Comparison of ENCODE assay signal across 11 cellular contexts in the genomic region with DNA sequence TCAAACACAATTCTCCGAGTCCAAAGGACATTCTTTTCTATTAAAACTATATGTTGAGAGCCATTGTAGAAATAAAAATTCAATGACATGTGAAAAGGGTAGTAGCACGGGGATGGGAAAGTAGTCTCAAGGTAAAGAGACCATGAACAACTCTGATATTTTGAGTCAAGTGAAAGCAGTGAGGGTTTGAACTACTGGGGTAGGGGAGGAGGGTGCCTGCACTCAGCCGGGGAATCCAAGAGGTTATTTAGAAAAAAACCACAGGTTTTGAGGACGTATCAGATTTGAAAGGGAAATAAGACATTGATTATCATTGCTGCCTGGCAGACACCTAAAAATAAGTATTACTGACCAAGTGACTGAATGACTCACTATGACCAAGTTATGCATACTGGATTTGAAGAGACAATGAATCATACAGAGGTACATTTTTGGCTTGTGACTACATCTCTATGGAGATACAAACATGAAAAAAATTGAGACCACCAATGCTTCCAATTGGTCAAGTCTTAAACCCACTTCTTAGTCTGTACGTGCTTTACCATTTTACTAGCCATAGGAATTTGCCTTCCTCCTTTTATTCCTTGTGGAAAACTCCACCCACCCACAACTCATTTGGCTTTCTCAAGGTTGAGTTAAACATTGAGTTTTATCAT. TPM values are rescaled to one million over a fixed set of nuclear protein-coding genes. Genes with fewer than 3 reads are reported as not detected.
DNase-seq lines count a peak whose midpoint lies in the region; ATAC-seq, FAIRE-seq and TF ChIP-seq lines count a peak whose summit lies in the region.
"Had no signal": no experiment of that assay in that cellular context is flagged by ENCODE, and none has a peak within 500 bp of the region (broad histone marks: within the 10 kb centered on the region; RNA-seq: fewer than 3 reads in every experiment).

No MANE protein-coding gene starts in this region.

- H3K23ac ChIP-seq in IMR-90 (ENCODE audit: low read depth, low read length): no peak overlapping the region

- peak; percentile 72 for ATAC-seq in IMR-90 (ENCODE audit: low read depth)
- ATAC-seq: activated naive CD8-positive, alpha-beta T cell treated with anti-CD3 and anti-CD28 coated beads, Interleukin-2, amount 50 U/mL, for 24 hours had no signal

- TF ChIP-seq POLR2A in H54 (IDR thresholded peaks at IDR 0.05; ENCODE audit: low read depth, low read length) (no peak), IMR-90 (IDR thresholded peaks at IDR 0.05; ENCODE audit: low read depth, low read length) (no peak)

- H2BK15ac ChIP-seq in IMR-90 (ENCODE audit: low read depth, low read length): no peak overlapping the region

- CTCF ChIA-PET in IMR-90 (lab: Yijun Ruan, JAX): interaction anchor here (1.5 kb wide), 1 partner anchor 74 kb away, joined by 7 read pairs; no protein-coding TSS in a partner anchor

- TF ChIP-seq RAD21 in IMR-90 (IDR thresholded peaks at IDR 0.05; ENCODE audit: low read length): no peak

- H2AFZ ChIP-seq in IMR-90 (replicated peaks; ENCODE audit: low read length, poor library complexity): no peak overlapping the region

- TF ChIP-seq CTCF in IMR-90 (conservative IDR thresholded peaks at IDR 0.05; ENCODE audit: low read depth, low read length) (no peak), fibroblast of villous mesenchyme (IDR thresholded peaks at IDR 0.05; ENCODE audit: insufficient read depth, low read depth, low read length) (no peak)

- H3K14ac ChIP-seq in IMR-90 (replicated peaks; ENCODE audit: low read depth, low read length): no peak overlapping the region

- H3K4me2 ChIP-seq in IMR-90 (ENCODE audit: low read depth, low read length): no peak overlapping the region; the same call in 1 of the 2 replicates

- no peak overlapping the region for H3K4me3 ChIP-seq in IMR-90 (ENCODE audit: insufficient read depth, low read depth, low read length)
- H3K4me3 ChIP-seq in fibroblast of villous mesenchyme (ENCODE audit: low read depth, low read length): no peak overlapping the region

- no peaks in the 10 kb centered on the region for H3K27me3 ChIP-seq in IMR-90 (ENCODE audit: control insufficient read depth, insufficient read depth, low read length)

- no peak overlapping the region for H3K18ac ChIP-seq in IMR-90 (ENCODE audit: low read depth, low read length)

- H4K8ac ChIP-seq in IMR-90 (ENCODE audit: low read depth in 2 of 2, low read length in 2 of 2): peak overlapping the region in 1 of 2 experiments; percentile 28; a peak in 1 of 4 replicates

- no peaks in the 10 kb centered on the region for H3K4me1 ChIP-seq in IMR-90 (ENCODE audit: control insufficient read depth, insufficient read depth, low read length)

- no peaks in the 10 kb centered on the region for H3K79me1 ChIP-seq in IMR-90 (ENCODE audit: low read depth in 1 of 2, low read length in 2 of 2)

- H3K9ac ChIP-seq in IMR-90 (ENCODE audit: low read depth, low read length): no peak overlapping the region

- no peak overlapping the region for H2AK5ac ChIP-seq in IMR-90 (ENCODE audit: low read depth, low read length)

- no peaks in the 10 kb centered on the region for H3K9me1 ChIP-seq in IMR-90 (ENCODE audit: insufficient read depth, low read length)

- no peak overlapping the region for H4K91ac ChIP-seq in IMR-90 (ENCODE audit: insufficient read depth, low read depth, low read length)

- no CpG with 5 or more reads among the region's 5 CpGs for WGBS in IMR-90 (ENCODE audit: extremely low coverage in 2 of 2, insufficient read length in 1 of 2), 2 experiments

- in situ Hi-C loops in IMR-90 (cut with MboI; ENCODE audit: low sequenced_read_pairs): no loop called here

- no peak overlapping the region; the same call in 1 of the 2 replicates for H3K4ac ChIP-seq in IMR-90 (ENCODE audit: low read depth, low read length)

- H3K27ac ChIP-seq in IMR-90 (ENCODE audit: insufficient read depth, low read length): no peak overlapping the region

- no peaks in the 10 kb centered on the region for H4K20me1 ChIP-seq in IMR-90 (ENCODE audit: insufficient read depth, low read length)

- DNase-seq in GM04503 (ENCODE audit: low read depth) (peak; percentile 42), H54 (ENCODE audit: insufficient read length, low spot score) (peak; percentile 39), IMR-90 (peak; percentile 91), fibroblast of villous mesenchyme (ENCODE audit: low read depth) (peak; percentile 46), Kasumi-1 (lab: John Stamatoyannopoulos, UW) (no peak), NCI-H187 (lab: John Stamatoyannopoulos, UW) (no peak), DMS 273 (lab: John Stamatoyannopoulos, UW; ENCODE audit: unreplicated experiment) (no peak), pons (ENCODE audit: low spot score) (no peak)
- DNase-seq: activated naive CD8-positive, alpha-beta T cell treated with anti-CD3 and anti-CD28 coated beads, Interleukin-2, amount 50 U/mL, for 24 hours; DND-41; NCI-H2171 treated with DMSO at 0.1 percent for 48 hours had no signal

- no TSS peak for BruUV-seq in IMR-90 (replicated peaks; lab: Mats Ljungman, UMichigan)

- peak; percentile 99 for FAIRE-seq in H54 (lab: Jason Lieb, UNC)

- no peaks in the 10 kb centered on the region for H3K36me3 ChIP-seq in IMR-90 (ENCODE audit: control insufficient read depth, insufficient read depth, low read length)

- POLR2A ChIA-PET in IMR-90 (lab: Charles Lee; ENCODE audit: unreplicated experiment): no interaction called here

- H4K5ac ChIP-seq in IMR-90 (ENCODE audit: low read depth, low read length): no peak overlapping the region

- no peaks in the 10 kb centered on the region for H3K9me3 ChIP-seq in IMR-90 (ENCODE audit: control insufficient read depth, insufficient read depth, low read length)

- H3K56ac ChIP-seq in IMR-90 (ENCODE audit: extremely low read depth, insufficient read depth, low read length): no peak overlapping the region

- H2BK5ac ChIP-seq in IMR-90 (ENCODE audit: low read depth, low read length, poor library complexity, severe bottlenecking): peak overlapping the region; percentile 34

- no peak overlapping the region for H2BK120ac ChIP-seq in IMR-90 (ENCODE audit: low read depth, low read length)

- dilution Hi-C loops in IMR-90 (cut with HindIII; ENCODE audit: low sequenced_read_pairs, unreplicated experiment): no loop called here

- H2AK9ac ChIP-seq in IMR-90 (replicated peaks; ENCODE audit: low read depth, low read length, poor library complexity): no peak overlapping the region

- H2BK20ac ChIP-seq in IMR-90 (ENCODE audit: low read depth, low read length): no peak overlapping the region; the same call in 1 of the 2 replicates

- intact Hi-C loops in IMR-90 (cut with micrococcal nuclease): no loop called here

TF ChIP-seq in IMR-90, 13 proteins besides CTCF, POLR2A, EP300 and RAD21:
- peak; percentile 40; the same call in 1 of the 2 replicates for TF ChIP-seq BHLHE40 (IDR thresholded peaks at IDR 0.05; ENCODE audit: low read depth, low read length)
- TF ChIP-seq FOS (IDR thresholded peaks at IDR 0.05; ENCODE audit: low read depth, low read length): peak; percentile 88
- TF ChIP-seq MXI1 (IDR thresholded peaks at IDR 0.05; ENCODE audit: borderline replicate concordance, low read depth, low read length): no peak

RNA-seq across cellular contexts. Expression of a gene that starts 2.2 kb away (rescaled TPM):
- total RNA-seq in IMR-90 (2012; rRNA removed): 0.18 and 0.28 TPM in 2 replicates
- not detected in 2 replicates for polyA plus RNA-seq in IMR-90 (2012; rRNA removed)
- not detected in 2 replicates for polyA plus RNA-seq in IMR-90 (2012; cell fraction: cytosol; rRNA removed)
- polyA plus RNA-seq in IMR-90 (2012; cell fraction: nucleus; rRNA removed; ENCODE audit: low replicate concordance): 0.19 TPM in 1 of 2 replicates, not detected in the other
- total RNA-seq in fibroblast of villous mesenchyme: 0.32 and 0.86 TPM in 2 replicates

RNA-seq across cellular contexts. Expression of a gene that starts 30.1 kb away (rescaled TPM):
- not detected in 2 replicates for total RNA-seq in IMR-90 (2012; rRNA removed)
- polyA plus RNA-seq in IMR-90 (2012; rRNA removed): not detected in 2 replicates
- not detected in 2 replicates for polyA plus RNA-seq in IMR-90 (2012; cell fraction: cytosol; rRNA removed)
- polyA plus RNA-seq in IMR-90 (2012; cell fraction: nucleus; rRNA removed; ENCODE audit: low replicate concordance): not detected in 2 replicates
- total RNA-seq in fibroblast of villous mesenchyme: not detected in 2 replicates

RNA-seq across cellular contexts. Expression of a gene that starts 34.1 kb away (rescaled TPM):
- total RNA-seq in IMR-90 (2012; rRNA removed) (0.18 TPM in 1 of 2 replicates, not detected in the other), fibroblast of villous mesenchyme (under 0.01 TPM in 2 replicates)
- polyA plus RNA-seq in IMR-90 (2012; rRNA removed): 0.47 and 0.48 TPM in 2 replicates
- 0.05 and 0.13 TPM in 2 replicates for polyA plus RNA-seq in IMR-90 (2012; cell fraction: cytosol; rRNA removed)
- 3.4 and 6.1 TPM in 2 replicates for polyA plus RNA-seq in IMR-90 (2012; cell fraction: nucleus; rRNA removed; ENCODE audit: low replicate concordance)

RNA-seq across cellular contexts. Expression of a gene that starts 40.8 kb away (rescaled TPM):
- total RNA-seq in IMR-90 (2012; rRNA removed) (not detected in 2 replicates), fibroblast of villous mesenchyme (0.43 TPM in 1 of 2 replicates, not detected in the other)
- polyA plus RNA-seq in IMR-90 (2012; rRNA removed): not detected in 2 replicates
- polyA plus RNA-seq in IMR-90 (2012; cell fraction: cytosol; rRNA removed): not detected in 2 replicates
- not detected in 2 replicates for polyA plus RNA-seq in IMR-90 (2012; cell fraction: nucleus; rRNA removed; ENCODE audit: low replicate concordance)

RNA-seq across cellular contexts. Expression of a gene that starts 45.9 kb away (rescaled TPM):
- total RNA-seq in IMR-90 (2012; rRNA removed) (3.9 and 5.0 TPM in 2 replicates), fibroblast of villous mesenchyme (6.1 and 6.5 TPM in 2 replicates)
- 3.7 and 4.7 TPM in 2 replicates for polyA plus RNA-seq in IMR-90 (2012; rRNA removed)
- 1.5 and 1.9 TPM in 2 replicates for polyA plus RNA-seq in IMR-90 (2012; cell fraction: cytosol; rRNA removed)
- 1.2 and 4.9 TPM in 2 replicates for polyA plus RNA-seq in IMR-90 (2012; cell fraction: nucleus; rRNA removed; ENCODE audit: low replicate concordance)

Comparison
In these comparisons a context has a peak if more than half of its experiments do, and no peak if none do; other contexts are left out.
1. DNase-seq: peak in GM04503 (single experiment), H54 (single experiment), IMR-90 (single experiment) and fibroblast of villous mesenchyme (single experiment); none in Kasumi-1 (0 of 2), NCI-H187 (0 of 2), DMS 273 (single experiment) and pons (single experiment).